In the genomic region with DNA sequence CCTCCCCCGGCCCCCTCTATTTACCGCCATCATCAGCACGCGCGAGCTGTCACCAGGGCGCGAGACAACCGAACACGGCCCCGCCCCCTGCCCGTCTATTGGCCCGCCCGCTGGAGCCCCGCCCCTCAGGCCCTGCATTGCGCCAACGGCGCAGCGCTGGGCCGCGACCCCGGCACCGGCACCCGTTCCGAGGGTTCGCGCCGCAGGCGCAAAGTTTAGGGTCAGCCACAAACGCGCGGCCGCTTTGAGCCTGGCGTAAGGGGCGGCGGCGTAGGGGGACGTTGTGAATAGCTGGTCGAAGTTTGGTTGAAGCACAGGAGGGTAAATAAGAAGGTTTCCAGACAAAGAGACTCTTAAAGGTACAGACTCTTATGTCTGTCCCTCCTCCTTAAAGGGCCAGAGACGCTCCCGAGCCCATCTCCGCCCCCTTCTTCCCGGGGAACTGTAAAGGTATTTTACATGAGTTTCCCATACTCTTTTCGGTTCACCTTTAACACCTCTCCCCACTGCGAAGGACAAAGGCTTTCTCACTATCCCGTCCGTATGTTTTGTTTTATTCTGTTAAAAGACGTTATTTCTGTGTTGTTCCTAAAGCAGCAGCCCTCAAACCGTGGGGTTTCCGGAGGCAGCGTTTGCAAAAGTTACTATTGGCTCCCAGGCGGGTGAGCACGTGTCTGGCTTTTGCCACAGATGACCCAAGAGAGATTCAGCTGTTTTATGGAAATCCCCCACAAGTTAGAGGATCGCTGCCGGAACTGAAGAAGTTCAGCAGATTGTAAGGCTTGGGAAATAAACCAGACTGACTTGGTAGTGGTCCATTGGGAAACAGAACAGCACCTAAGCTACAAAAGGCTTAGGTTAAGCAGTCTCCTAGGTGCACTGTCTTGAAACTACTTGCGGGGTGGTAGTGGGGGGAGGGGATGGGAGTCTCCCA, we compare ENCODE assay signal across 8 cellular contexts. TPM values are rescaled to one million over a fixed set of nuclear protein-coding genes. Genes with fewer than 3 reads are reported as not detected.
DNase-seq lines count a peak whose midpoint lies in the region; ATAC-seq and TF ChIP-seq lines count a peak whose summit lies in the region.

TSS of gene USP49 (minus strand) at position 76 of the 934 bp plus-strand sequence. CDS start 88,392 bp downstream, outside the sequence.

- BruUV-seq in mammary epithelial cell (replicated peaks; lab: Mats Ljungman, UMichigan): no TSS peak

- H3K4me1 ChIP-seq in mammary epithelial cell (ENCODE audit: insufficient read depth, low read length): peaks cover 16% of the 10 kb centered on the region

- intact Hi-C loops in mammary epithelial cell (cut with micrococcal nuclease): loop anchor here (1.0 to 2.0 kb wide), 3 partner anchors 26 to 149 kb away; partner anchors contain the start of genes BYSL and MED20

- H3K27ac ChIP-seq in VCaP: peak within 1 kb of the TSS; percentile 65
- peak within 1 kb of the TSS; percentile 82 for H3K27ac ChIP-seq in mammary epithelial cell (ENCODE audit: insufficient read depth, low read depth, low read length)

- H3K79me2 ChIP-seq in mammary epithelial cell (ENCODE audit: insufficient read depth, low read length): no peaks in the 10 kb centered on the region

- peak; percentile 92 for DNase-seq in AG08395 (ENCODE audit: low spot score)
- peak; percentile 92 for DNase-seq in NCI-H2196 (lab: John Stamatoyannopoulos, UW; ENCODE audit: unreplicated experiment)
- peak; percentile 79 for DNase-seq in mammary epithelial cell
- peak; percentile 73 for DNase-seq in inferior parietal cortex (ENCODE audit: extremely low spot score)
- peak; percentile 84 to 93 for DNase-seq in stimulated activated CD4-positive, alpha-beta T cell treated with anti-CD3 and anti-CD28 coated beads, Interleukin-12 subunit alpha, Interleukin-12 subunit beta, amount 100 ng/mL, for 24 hours (ENCODE audit: low read depth in 2 of 2)

- whole genome bisulfite sequencing in mammary epithelial cell (ENCODE audit: low coverage, missing lambda C conversion rate): 2% methylated on average over 21 of the region's 55 CpGs

- CTCF ChIA-PET in mammary epithelial cell (lab: Charles Lee; ENCODE audit: low non-redundant PET): interaction anchor here (0.6 kb wide), 1 partner anchor 330 kb away, joined by 8 read pairs; no protein-coding TSS in a partner anchor

- in situ Hi-C loops in mammary epithelial cell (cut with MboI; ENCODE audit: low sequenced_read_pairs in 2 of 2): no loop called here

- no peaks in the 10 kb centered on the region for H3K36me3 ChIP-seq in mammary epithelial cell (ENCODE audit: insufficient read depth, low read length)

- no peak for TF ChIP-seq CTCF in VCaP (conservative IDR thresholded peaks at IDR 0.05)
- TF ChIP-seq CTCF in mammary epithelial cell (conservative IDR thresholded peaks at IDR 0.05 in 1 of 2, IDR thresholded peaks at IDR 0.05 in 1 of 2; ENCODE audit: extremely low read depth in 1 of 2, insufficient read depth in 1 of 2, low read depth in 1 of 2, low read length in 2 of 2): no peak

- H3K27me3 ChIP-seq in mammary epithelial cell (ENCODE audit: insufficient read depth, low read length): no peaks in the 10 kb centered on the region

- H3K4me2 ChIP-seq in mammary epithelial cell (ENCODE audit: insufficient read depth, low read depth, low read length): peak within 1 kb of the TSS; percentile 94

- peak; percentile 83 for ATAC-seq in GM18907 (IDR thresholded peaks at IDR 0.05; ENCODE audit: unreplicated experiment)
- ATAC-seq in HG03135 (IDR thresholded peaks at IDR 0.05; ENCODE audit: unreplicated experiment): peak; percentile 74

- dilution Hi-C loops in mammary epithelial cell (cut with HindIII; ENCODE audit: low sequenced_read_pairs): no loop called here

- no peaks in the 10 kb centered on the region for H4K20me1 ChIP-seq in mammary epithelial cell (ENCODE audit: insufficient read depth, low read length)

- peak within 1 kb of the TSS; percentile 90 for H2AFZ ChIP-seq in mammary epithelial cell (ENCODE audit: low read depth, low read length)

- H3K9me3 ChIP-seq in mammary epithelial cell (replicated peaks; ENCODE audit: insufficient read depth, low read length): no peaks in the 10 kb centered on the region

- peak within 1 kb of the TSS; percentile 75 for H3K9ac ChIP-seq in mammary epithelial cell (ENCODE audit: insufficient read depth, low read length)

- peak within 1 kb of the TSS; percentile 86 to 96 (median 92) for H3K4me3 ChIP-seq in mammary epithelial cell (replicated peaks in 1 of 3; ENCODE audit: insufficient read depth in 1 of 3, low read depth in 2 of 3, low read length in 3 of 3)

RNA-seq across cellular contexts. Expression of gene USP49, which starts in this region (rescaled TPM):
- total RNA-seq in mammary epithelial cell: 1 to 10 TPM; 3.6 to 3.7 TPM
- 1.00 TPM for polyA plus RNA-seq in mammary epithelial cell
- 0.16 TPM for polyA minus RNA-seq in mammary epithelial cell

Comparison
In these comparisons a context has a peak if more than half of its experiments do, and no peak if none do; other contexts are left out.
1. Peak in every context shown above with its lines: DNase-seq, ATAC-seq, H3K4me3 ChIP-seq and H3K27ac ChIP-seq.